In genomic region chrX:153974726-153975286, GRCh38 we compare ENCODE assay signal across 11 cellular contexts. TPM values are rescaled to one million over a fixed set of nuclear protein-coding genes. Genes with fewer than 3 reads are reported as not detected.
DNase-seq lines count a peak whose midpoint lies in the region; ATAC-seq, FAIRE-seq and TF ChIP-seq lines count a peak whose summit lies in the region.
"Had no signal": no experiment of that assay in that cellular context is flagged by ENCODE, and none has a peak within 500 bp of the region (broad histone marks: within the 10 kb centered on the region; RNA-seq: fewer than 3 reads in every experiment).

No MANE protein-coding gene starts in this region.

- FAIRE-seq in A549 (lab: Jason Lieb, UNC): no peak
- FAIRE-seq in GM18507 (lab: Jason Lieb, UNC): peak; percentile 59

- ATAC-seq in A549 (no peak), HG03342 (IDR thresholded peaks at IDR 0.05; ENCODE audit: unreplicated experiment) (no peak), HG03025 (IDR thresholded peaks at IDR 0.05; ENCODE audit: low FRiP score, unreplicated experiment) (no peak)
- no peak for ATAC-seq in naive thymus-derived CD4-positive, alpha-beta T cell

- POLR2A ChIA-PET in A549 (lab: Yijun Ruan, JAX): no interaction called here
- POLR2A ChIA-PET in naive thymus-derived CD4-positive, alpha-beta T cell (lab: Charles Lee): interaction anchor here (0.9 to 4.5 kb wide), 3 partner anchors 10 to 180 kb away, joined by 3 to 32 read pairs (median 3); partner anchors contain the start of genes ARHGAP4, IDH3G and SSR4

- peak overlapping the region; percentile 7 for H3K4me3 Mint-ChIP-seq in activated naive CD8-positive, alpha-beta T cell
- H3K4me3 Mint-ChIP-seq in naive thymus-derived CD4-positive, alpha-beta T cell: peak overlapping the region in 9 of 10 donors; percentile 8 to 97 (median 41)

- 77% methylated on average over 3 of the region's 3 CpGs for WGBS in A549 (ENCODE audit: missing lambda C conversion rate)

- peaks cover 22% of the 10 kb centered on the region for H3K4me1 Mint-ChIP-seq in activated naive CD8-positive, alpha-beta T cell (ENCODE audit: low read depth)
- peaks cover 8 to 30% (median 21%) of the 10 kb centered on the region in 7 donors for H3K4me1 Mint-ChIP-seq in naive thymus-derived CD4-positive, alpha-beta T cell

- peak overlapping the region; percentile 42; the same call in 2 of the 3 replicates for H3K4me2 ChIP-seq in A549

- intact Hi-C loops in naive thymus-derived CD4-positive, alpha-beta T cell (cut with micrococcal nuclease): loop anchor here (5.0 kb wide), 5 partner anchors 37 to 1018 kb away; partner anchors contain the start of genes DKC1 (in 1 of the 2), MECP2 (in 1 of the 2) and RPL10 (in 1 of the 2)

- peak overlapping the region; percentile 98 for H3K27ac Mint-ChIP-seq in activated naive CD8-positive, alpha-beta T cell
- peak overlapping the region; percentile 62 to 99 (median 91) for H3K27ac Mint-ChIP-seq in naive thymus-derived CD4-positive, alpha-beta T cell

- no peaks in the 10 kb centered on the region for H3K9me3 ChIP-seq in A549
- H3K9me3 ChIP-seq in naive thymus-derived CD4-positive, alpha-beta T cell (ENCODE audit: control insufficient read depth in 2 of 3, low read length in 3 of 3): no peaks in the 10 kb centered on the region
- H3K9me3 ChIP-seq: uterus had no signal

- peak overlapping the region in 1 of 2 experiments; percentile 99; a peak in 2 of 6 replicates for H3K27ac ChIP-seq in A549
- H3K27ac ChIP-seq in naive thymus-derived CD4-positive, alpha-beta T cell (ENCODE audit: low read depth, low read length): peak overlapping the region; percentile 99

- H3K36me3 ChIP-seq in naive thymus-derived CD4-positive, alpha-beta T cell (ENCODE audit: control insufficient read depth in 2 of 3, insufficient read depth in 3 of 3, low read length in 3 of 3): peaks cover 0 to 13% (median 0%) of the 10 kb centered on the region in 3 experiments
- H3K36me3 ChIP-seq: uterus had no signal

- DNase-seq in A549 (ENCODE audit: low read depth in 1 of 2, low spot score in 1 of 2) (no peak), GM18507 (ENCODE audit: extremely low spot score, insufficient read length, low read depth) (no peak), NCI-H2107 (lab: John Stamatoyannopoulos, UW) (no peak), HuH-7.5 (ENCODE audit: low spot score) (no peak)
- no peak for DNase-seq in naive thymus-derived CD4-positive, alpha-beta T cell
- DNase-seq: DMS79 treated with DMSO at 0.1 percent for 48 hours; stimulated activated CD4-positive, alpha-beta T cell treated with anti-CD3 and anti-CD28 coated beads, Interleukin-2, amount 100 ng/mL, for 24 hours; uterus had no signal

- TF ChIP-seq RAD21 in A549 (conservative IDR thresholded peaks at IDR 0.05 in 1 of 2, IDR thresholded peaks at IDR 0.05 in 1 of 2): no peak

- H3K27me3 Mint-ChIP-seq in activated naive CD8-positive, alpha-beta T cell: no peaks in the 10 kb centered on the region
- no peaks in the 10 kb centered on the region for H3K27me3 Mint-ChIP-seq in naive thymus-derived CD4-positive, alpha-beta T cell

- CTCF ChIA-PET in A549 (lab: Yijun Ruan, JAX): interaction anchor here (1.1 to 2.2 kb wide), 2 partner anchors 39 to 43 kb away, joined by 3 to 8 read pairs; no protein-coding TSS in a partner anchor
- CTCF ChIA-PET in naive thymus-derived CD4-positive, alpha-beta T cell (lab: Charles Lee): no interaction called here

- no peak for TF ChIP-seq CTCF in A549 (IDR thresholded peaks at IDR 0.05)

- no peaks in the 10 kb centered on the region for H3K27me3 ChIP-seq in naive thymus-derived CD4-positive, alpha-beta T cell (ENCODE audit: control insufficient read depth in 2 of 2, insufficient read depth in 2 of 2, low read length in 2 of 2)
- H3K27me3 ChIP-seq: uterus had no signal

- TF ChIP-seq POLR2A in A549 (IDR thresholded peaks at IDR 0.05; ENCODE audit: low read length): no peak; the same call in 1 of the 2 replicates

- H3K4me3 ChIP-seq in A549: no peak overlapping the region
- no peak overlapping the region for H3K4me3 ChIP-seq in naive thymus-derived CD4-positive, alpha-beta T cell (ENCODE audit: low read length)
- H3K4me3 ChIP-seq: uterus had no signal

- H3K36me3 Mint-ChIP-seq in activated naive CD8-positive, alpha-beta T cell: no peaks in the 10 kb centered on the region
- peaks cover 0 to 3% (median 0%) of the 10 kb centered on the region in 5 donors for H3K36me3 Mint-ChIP-seq in naive thymus-derived CD4-positive, alpha-beta T cell

- H3K9me3 Mint-ChIP-seq in activated naive CD8-positive, alpha-beta T cell (ENCODE audit: low read depth): no peaks in the 10 kb centered on the region
- peaks cover 0 to 1% (median 0%) of the 10 kb centered on the region in 11 donors for H3K9me3 Mint-ChIP-seq in naive thymus-derived CD4-positive, alpha-beta T cell

- peaks cover 17% of the 10 kb centered on the region for H3K4me1 ChIP-seq in A549
- peaks cover 16% of the 10 kb centered on the region in 2 donors for H3K4me1 ChIP-seq in naive thymus-derived CD4-positive, alpha-beta T cell (ENCODE audit: control insufficient read depth in 2 of 2, insufficient read depth in 2 of 2, low read length in 2 of 2)

- no peak for TF ChIP-seq EP300 in A549 (IDR thresholded peaks at IDR 0.05)

TF ChIP-seq in A549, 52 proteins besides CTCF, POLR2A, EP300 and RAD21 (continues in another document):
- TF ChIP-seq HDAC2 (IDR thresholded peaks at IDR 0.05) (no peak), HOXB13 (CRISPR knock-in tag; IDR thresholded peaks at IDR 0.05; ENCODE audit: low read depth) (no peak), JUNB (IDR thresholded peaks at IDR 0.05) (no peak), FOSL2 (IDR thresholded peaks at IDR 0.05) (no peak), FOSL2 (CRISPR knock-in tag; IDR thresholded peaks at IDR 0.05) (no peak), NFE2L2 (conservative IDR thresholded peaks at IDR 0.05; ENCODE audit: low read length) (no peak), NR3C1 (IDR thresholded peaks at IDR 0.05) (no peak), JUN (IDR thresholded peaks at IDR 0.05) (no peak), KDM1A (IDR thresholded peaks at IDR 0.05; ENCODE audit: low read depth) (no peak), ZSCAN20 (CRISPR knock-in tag; IDR thresholded peaks at IDR 0.05) (no peak), MAX (IDR thresholded peaks at IDR 0.05) (no peak)

RNA-seq across cellular contexts. Expression of gene TMEM187, which starts 2.3 kb away (rescaled TPM):
- polyA plus RNA-seq in A549 (2011; rRNA removed) (10.6 and 13.2 TPM in 2 replicates), A549 (2017; fragmentation: RNase III; extraction: RNeasy Plus Mini Kit Qiagen cat#74134 plus additional on column Dnase treatment) (7.0 to 8.8 TPM (median 7.8 TPM) in 3 replicates)
- 15.4 and 19.6 TPM in 2 replicates for polyA plus RNA-seq in A549 (2012; cell fraction: cytosol; rRNA removed)
- polyA plus RNA-seq in A549 (2012; cell fraction: nucleus; rRNA removed): 25.8 and 40.4 TPM in 2 replicates
- 9.0 and 9.4 TPM in 2 replicates for polyA minus RNA-seq in A549 (2011; rRNA and poly(A)+ RNA removed)
- 10 to 100 TPM in 2 of 5 experiments, 1 to 10 TPM in 3; 1.4 to 13.4 (median 7.1) TPM for total RNA-seq in naive thymus-derived CD4-positive, alpha-beta T cell
- 10 to 100 TPM in 1 of 2 donors, 1 to 10 TPM in 1; 10.0 to 22.7 TPM for polyA plus RNA-seq in naive thymus-derived CD4-positive, alpha-beta T cell

RNA-seq across cellular contexts. Expression of gene HCFC1, which starts 3.2 kb away (rescaled TPM):
- polyA plus RNA-seq in A549 (2011; rRNA removed): 4.4 and 11.9 TPM in 2 replicates
- polyA plus RNA-seq in A549 (2012; cell fraction: cytosol; rRNA removed): 17.0 and 25.3 TPM in 2 replicates
- 71.6 and 78.9 TPM in 2 replicates for polyA plus RNA-seq in A549 (2012; cell fraction: nucleus; rRNA removed)
- polyA plus RNA-seq in A549 (2017; fragmentation: RNase III; extraction: RNeasy Plus Mini Kit Qiagen cat#74134 plus additional on column Dnase treatment): 31.0 to 33.3 TPM (median 32.9 TPM) in 3 replicates
- 21.9 and 36.5 TPM in 2 replicates for polyA minus RNA-seq in A549 (2011; rRNA and poly(A)+ RNA removed)
- 100 to 1,000 TPM in 1 of 5 experiments, 10 to 100 TPM in 4; 52.3 to 106 (median 67.2) TPM for total RNA-seq in naive thymus-derived CD4-positive, alpha-beta T cell
- polyA plus RNA-seq in naive thymus-derived CD4-positive, alpha-beta T cell: 10 to 100 TPM in 1 of 2 donors, 1 to 10 TPM in 1; 6.6 to 15.0 TPM

RNA-seq across cellular contexts. Expression of gene RENBP, which starts 30.4 kb away (rescaled TPM):
- polyA plus RNA-seq in A549 (2011; rRNA removed) (not detected in 2 replicates), A549 (2017; fragmentation: RNase III; extraction: RNeasy Plus Mini Kit Qiagen cat#74134 plus additional on column Dnase treatment) (not detected in 3 replicates)
- 0.05 and 0.07 TPM in 2 replicates for polyA plus RNA-seq in A549 (2012; cell fraction: cytosol; rRNA removed)
- polyA plus RNA-seq in A549 (2012; cell fraction: nucleus; rRNA removed): 0.19 and 0.27 TPM in 2 replicates
- not detected in 2 replicates for polyA minus RNA-seq in A549 (2011; rRNA and poly(A)+ RNA removed)
- 10 to 100 TPM; 14.8 to 32.7 (median 27.7) TPM for total RNA-seq in naive thymus-derived CD4-positive, alpha-beta T cell
- polyA plus RNA-seq in naive thymus-derived CD4-positive, alpha-beta T cell: 1 to 10 TPM in 1 of 2 donors, under 1 TPM in 1; 0.47 to 1.3 TPM

RNA-seq across cellular contexts. Expression of gene NAA10, which starts 40.0 kb away (rescaled TPM):
- polyA plus RNA-seq in A549 (2011; rRNA removed): 63.5 and 88.8 TPM in 2 replicates
- polyA plus RNA-seq in A549 (2012; cell fraction: cytosol; rRNA removed): 224 and 258 TPM in 2 replicates
- 239 and 267 TPM in 2 replicates for polyA plus RNA-seq in A549 (2012; cell fraction: nucleus; rRNA removed)
- polyA plus RNA-seq in A549 (2017; fragmentation: RNase III; extraction: RNeasy Plus Mini Kit Qiagen cat#74134 plus additional on column Dnase treatment): 230 to 251 TPM (median 237 TPM) in 3 replicates
- polyA minus RNA-seq in A549 (2011; rRNA and poly(A)+ RNA removed): 77.6 and 92.3 TPM in 2 replicates
- total RNA-seq in naive thymus-derived CD4-positive, alpha-beta T cell: 10 to 100 TPM; 45.2 to 79.7 (median 75.6) TPM
- polyA plus RNA-seq in naive thymus-derived CD4-positive, alpha-beta T cell: 10 to 100 TPM; 37.6 to 47.2 TPM

RNA-seq across cellular contexts. Expression of gene IRAK1, which starts 44.9 kb away (rescaled TPM):
- polyA plus RNA-seq in A549 (2011; rRNA removed) (73.1 and 73.6 TPM in 2 replicates), A549 (2017; fragmentation: RNase III; extraction: RNeasy Plus Mini Kit Qiagen cat#74134 plus additional on column Dnase treatment) (177 to 191 TPM (median 179 TPM) in 3 replicates)
- polyA plus RNA-seq in A549 (2012; cell fraction: cytosol; rRNA removed): 122 and 166 TPM in 2 replicates
- polyA plus RNA-seq in A549 (2012; cell fraction: nucleus; rRNA removed): 138 and 186 TPM in 2 replicates
- 139 and 176 TPM in 2 replicates for polyA minus RNA-seq in A549 (2011; rRNA and poly(A)+ RNA removed)
- total RNA-seq in naive thymus-derived CD4-positive, alpha-beta T cell: 100 to 1,000 TPM in 2 of 5 experiments, 10 to 100 TPM in 3; 50.6 to 120 (median 61.6) TPM
- 10 to 100 TPM; 20.0 to 47.2 TPM for polyA plus RNA-seq in naive thymus-derived CD4-positive, alpha-beta T cell
